ENCODE assay signal across 8 cellular contexts in genomic region chr17:76816590-76817135, GRCh38. TPM values are rescaled to one million over a fixed set of nuclear protein-coding genes. Genes with fewer than 3 reads are reported as not detected.
DNase-seq lines count a peak whose midpoint lies in the region; FAIRE-seq and TF ChIP-seq lines count a peak whose summit lies in the region.

No MANE protein-coding gene starts in this region.

- in situ Hi-C loops in SK-MEL-5 (cut with HindIII; ENCODE audit: low pct_unique_long_range_greater_than_20kb, low sequenced_read_pairs), result no loop called here

- H3K4me3 ChIP-seq in Loucy (ENCODE audit: low read length, poor library complexity, severe bottlenecking) (no peak overlapping the region), right atrium auricular region (no peak overlapping the region)

- no peaks in the 10 kb centered on the region for H3F3A ChIP-seq in Loucy (ENCODE audit: low read depth)

- FAIRE-seq in GM19239 (lab: Jason Lieb, UNC), result no peak

- CTCF ChIA-PET in activated naive CD4-positive, alpha-beta T cell treated with anti-CD3 and anti-CD28 coated beads for 36 hours (lab: Charles Lee), result interaction anchor here (0.6 to 2.3 kb wide), 8 partner anchors 11 to 790 kb away, joined by 3 to 9 read pairs (median 4); partner anchors contain the start of gene MGAT5B

- peak overlapping the region; percentile 88 for H2AFZ ChIP-seq in Loucy (ENCODE audit: low read length)

- TF ChIP-seq CTCF in Loucy (conservative IDR thresholded peaks at IDR 0.05; ENCODE audit: low read length), result peak; percentile 90
- TF ChIP-seq CTCF in right atrium auricular region (IDR thresholded peaks at IDR 0.05), result peak; percentile 26 to 59

- DNase-seq in DMS153 treated with DMSO at 0.1 percent for 48 hours (lab: John Stamatoyannopoulos, UW; ENCODE audit: unreplicated experiment) (peak; percentile 85), SK-MEL-5 (ENCODE audit: low read depth, low spot score) (peak; percentile 90), right atrium auricular region (ENCODE audit: low spot score) (no peak), GM19239 (ENCODE audit: insufficient read length, low spot score) (no peak), NCI-H2029 (lab: John Stamatoyannopoulos, UW) (no peak)
- peak; percentile 78 for DNase-seq in activated naive CD4-positive, alpha-beta T cell treated with anti-CD3 and anti-CD28 coated beads for 36 hours
- DNase-seq in stimulated activated CD4-positive, alpha-beta T cell treated with anti-CD3 and anti-CD28 coated beads, Interleukin-15, amount 100 ng/mL, for 48 hours (ENCODE audit: low read depth in 2 of 2), result peak; percentile 16 to 36

- no peaks in the 10 kb centered on the region for H3K36me3 ChIP-seq in Loucy (ENCODE audit: insufficient read depth, low read length)
- H3K36me3 ChIP-seq in right atrium auricular region, result no peaks in the 10 kb centered on the region

- no peaks in the 10 kb centered on the region for H3K9me2 ChIP-seq in Loucy (replicated peaks; ENCODE audit: low read depth, low read length)

- H3K4me2 ChIP-seq in Loucy (ENCODE audit: low read depth, low read length, poor library complexity, severe bottlenecking), result peak overlapping the region; percentile 38

- H3K27me3 ChIP-seq in Loucy (ENCODE audit: insufficient read depth, low read length, poor library complexity, severe bottlenecking), result no peaks in the 10 kb centered on the region
- H3K27me3 ChIP-seq in right atrium auricular region, result no peaks in the 10 kb centered on the region

- H3K9me3 Mint-ChIP-seq in activated naive CD4-positive, alpha-beta T cell treated with anti-CD3 and anti-CD28 coated beads for 36 hours, result no peaks in the 10 kb centered on the region

- no peaks in the 10 kb centered on the region for H3K36me3 Mint-ChIP-seq in activated naive CD4-positive, alpha-beta T cell treated with anti-CD3 and anti-CD28 coated beads for 36 hours (ENCODE audit: low read depth)

- no peak overlapping the region for H3K4me3 Mint-ChIP-seq in activated naive CD4-positive, alpha-beta T cell treated with anti-CD3 and anti-CD28 coated beads for 36 hours

- no peaks in the 10 kb centered on the region for H3K27me3 Mint-ChIP-seq in activated naive CD4-positive, alpha-beta T cell treated with anti-CD3 and anti-CD28 coated beads for 36 hours (ENCODE audit: low read depth)

- peaks cover 7% of the 10 kb centered on the region for H3K4me1 Mint-ChIP-seq in activated naive CD4-positive, alpha-beta T cell treated with anti-CD3 and anti-CD28 coated beads for 36 hours (ENCODE audit: low read depth)

- H4K20me1 ChIP-seq in Loucy (ENCODE audit: insufficient read depth, low read length, poor library complexity, severe bottlenecking), result no peaks in the 10 kb centered on the region

- H3K4me1 ChIP-seq in Loucy (ENCODE audit: insufficient read depth, low read length, poor library complexity, severe bottlenecking), result peaks cover 17% of the 10 kb centered on the region
- H3K4me1 ChIP-seq in right atrium auricular region, result no peaks in the 10 kb centered on the region

- H3K9ac ChIP-seq in Loucy (ENCODE audit: low read depth, low read length, poor library complexity, severe bottlenecking), result no peak overlapping the region

- H3K9me3 ChIP-seq in Loucy (ENCODE audit: insufficient read depth, low read depth, low read length), result no peaks in the 10 kb centered on the region
- H3K9me3 ChIP-seq in right atrium auricular region, result no peaks in the 10 kb centered on the region

- H3K79me2 ChIP-seq in Loucy (ENCODE audit: insufficient read depth, low read length), result no peaks in the 10 kb centered on the region

- H3K27ac ChIP-seq in right atrium auricular region, result no peak overlapping the region

- intact Hi-C loops in activated naive CD4-positive, alpha-beta T cell treated with anti-CD3 and anti-CD28 coated beads for 36 hours (cut with micrococcal nuclease), result loop anchor here (1.0 to 5.0 kb wide), 4 partner anchors 23 to 250 kb away; partner anchors contain the start of gene MGAT5B

- H3K27ac Mint-ChIP-seq in activated naive CD4-positive, alpha-beta T cell treated with anti-CD3 and anti-CD28 coated beads for 36 hours, result no peak overlapping the region

RNA-seq across cellular contexts. Expression of gene MGAT5B, which starts 51.5 kb away (rescaled TPM):
- 54.8 and 54.9 TPM in 2 replicates for total RNA-seq in SK-MEL-5 (2014; rRNA removed; shearing (Covaris generic))
- 214 and 284 TPM in 2 replicates for polyA plus RNA-seq in SK-MEL-5 (2015; cell fraction: cytosol; rRNA removed)
- polyA plus RNA-seq in SK-MEL-5 (2015; cell fraction: nucleus; rRNA removed), result 214 and 255 TPM in 2 replicates
- under 1 TPM in 1 of 2 experiments, not detected in 1; 0.19 TPM for total RNA-seq in activated naive CD4-positive, alpha-beta T cell treated with anti-CD3 and anti-CD28 coated beads for 36 hours
- not detected for total RNA-seq in right atrium auricular region

Comparison
In these comparisons a context has a peak if more than half of its experiments do, and no peak if none do; other contexts are left out.
1. DNase-seq: peak in DMS153 treated with DMSO at 0.1 percent for 48 hours (single experiment), SK-MEL-5 (single experiment), activated naive CD4-positive, alpha-beta T cell treated with anti-CD3 and anti-CD28 coated beads for 36 hours (single experiment) and stimulated activated CD4-positive, alpha-beta T cell treated with anti-CD3 and anti-CD28 coated beads, Interleukin-15, amount 100 ng/mL, for 48 hours (2 of 2); none in right atrium auricular region (single experiment), GM19239 (single experiment) and NCI-H2029 (single experiment).
2. RNA of gene MGAT5B, which starts 51.5 kb away (total RNA-seq): 54.8 to 54.9 TPM in SK-MEL-5; 0.19 TPM in activated naive CD4-positive, alpha-beta T cell treated with anti-CD3 and anti-CD28 coated beads for 36 hours and not detected in right atrium auricular region; every median in the first group is over 10 times any median in the second.